11 cellular contexts compared by ENCODE assay signal in genomic region chr21:32578107-32578691, GRCh38. TPM values are rescaled to one million over a fixed set of nuclear protein-coding genes. Genes with fewer than 3 reads are reported as not detected.
DNase-seq lines count a peak whose midpoint lies in the region; ATAC-seq and TF ChIP-seq lines count a peak whose summit lies in the region.
"Had no signal": no experiment of that assay in that cellular context is flagged by ENCODE, and none has a peak within 500 bp of the region (broad histone marks: within the 10 kb centered on the region; RNA-seq: fewer than 3 reads in every experiment).

No MANE protein-coding gene starts in this region.

- H3K27me3 ChIP-seq in Caco-2 (replicated peaks; ENCODE audit: control insufficient read depth, insufficient read depth, low read length) = no peaks in the 10 kb centered on the region

- no peak for ATAC-seq in GM18868 (IDR thresholded peaks at IDR 0.05; ENCODE audit: unreplicated experiment)

- DNase-seq in ELF-1 (ENCODE audit: low read depth, low spot score) = peak; percentile 47
- DNase-seq in RPMI8226 = peak; percentile 45
- DNase-seq in epithelial cell of esophagus (ENCODE audit: low read depth) = peak; percentile 38
- no peak for DNase-seq in head of caudate nucleus
- DNase-seq in Caco-2 = no peak
- no peak for DNase-seq in NCI-H1417 treated with DMSO at 0.1 percent for 48 hours (lab: John Stamatoyannopoulos, UW)
- DNase-seq: foreskin melanocyte, NCI-H226 had no signal

- no peaks in the 10 kb centered on the region for H3K27me3 Mint-ChIP-seq in Caco-2 (ENCODE audit: insufficient read depth, unreplicated experiment)

- no peaks in the 10 kb centered on the region for H3K9me3 Mint-ChIP-seq in Caco-2 (ENCODE audit: unreplicated experiment)

- no peak overlapping the region for H3K4me3 ChIP-seq in epithelial cell of esophagus (ENCODE audit: low read length)
- H3K4me3 ChIP-seq in Caco-2 (ENCODE audit: low read depth, low read length) = no peak overlapping the region

- H3K36me3 Mint-ChIP-seq in Caco-2 (ENCODE audit: insufficient read depth, unreplicated experiment) = no peaks in the 10 kb centered on the region

- no peak overlapping the region for H3K27ac ChIP-seq in 22Rv1
- H3K27ac ChIP-seq: parathyroid adenoma had no signal

- H3K4me1 Mint-ChIP-seq in Caco-2 (ENCODE audit: low read depth, unreplicated experiment) = no peaks in the 10 kb centered on the region

- intact Hi-C loops in head of caudate nucleus (cut with DNase I) (no loop called here), Caco-2 (cut with micrococcal nuclease; ENCODE audit: unreplicated experiment) (no loop called here)

- CTCF ChIA-PET in Caco-2 (lab: Charles Lee) = interaction anchor here (1.3 kb wide), 1 partner anchor 17 kb away, joined by 3 read pairs; no protein-coding TSS in a partner anchor

- H3K27ac Mint-ChIP-seq in Caco-2 (ENCODE audit: unreplicated experiment) = no peak overlapping the region

- POLR2A ChIA-PET in Caco-2 (lab: Charles Lee) = no interaction called here

- BruUV-seq in Caco-2 (replicated peaks; lab: Mats Ljungman, UMichigan) = no TSS peak

- H3K4me3 Mint-ChIP-seq in Caco-2 (ENCODE audit: unreplicated experiment) = no peak overlapping the region

- no peaks in the 10 kb centered on the region for H3K9me3 ChIP-seq in Caco-2

- H3K4me1 ChIP-seq in Caco-2 = no peaks in the 10 kb centered on the region
- H3K4me1 ChIP-seq: parathyroid adenoma had no signal

- TF ChIP-seq CTCF in 22Rv1 (IDR thresholded peaks at IDR 0.05) (peak; percentile 85), epithelial cell of esophagus (IDR thresholded peaks at IDR 0.05; ENCODE audit: insufficient read depth, low read depth, low read length, missing control alignments) (peak; percentile 52), Caco-2 (IDR thresholded peaks at IDR 0.05; ENCODE audit: insufficient read depth in 1 of 2, low read depth in 1 of 2, low read length in 1 of 2, severe bottlenecking in 1 of 2, unreplicated experiment in 1 of 2) (peak in 1 of 2 experiments; percentile 9)

- H3K36me3 ChIP-seq in Caco-2 (ENCODE audit: control insufficient read depth, insufficient read depth, low read length) = no peaks in the 10 kb centered on the region

RNA-seq across cellular contexts. Expression of gene TCP10L, which starts 7.1 kb away (rescaled TPM):
- 0.19 TPM in 1 of 2 replicates, not detected in the other for total RNA-seq in Caco-2 (2022)

RNA-seq across cellular contexts. Expression of gene CFAP298, which starts 34.0 kb away (rescaled TPM):
- 54.5 and 61.2 TPM in 2 replicates for total RNA-seq in Caco-2 (2022)

Comparison
In these comparisons a context has a peak if more than half of its experiments do, and no peak if none do; other contexts are left out.
1. DNase-seq: peak in ELF-1 (single experiment), RPMI8226 (single experiment) and epithelial cell of esophagus (single experiment); none in head of caudate nucleus (0 of 42), Caco-2 (0 of 2) and NCI-H1417 treated with DMSO at 0.1 percent for 48 hours (single experiment).